Comparison of ENCODE assay signal across 1 cellular context in the genomic region with DNA sequence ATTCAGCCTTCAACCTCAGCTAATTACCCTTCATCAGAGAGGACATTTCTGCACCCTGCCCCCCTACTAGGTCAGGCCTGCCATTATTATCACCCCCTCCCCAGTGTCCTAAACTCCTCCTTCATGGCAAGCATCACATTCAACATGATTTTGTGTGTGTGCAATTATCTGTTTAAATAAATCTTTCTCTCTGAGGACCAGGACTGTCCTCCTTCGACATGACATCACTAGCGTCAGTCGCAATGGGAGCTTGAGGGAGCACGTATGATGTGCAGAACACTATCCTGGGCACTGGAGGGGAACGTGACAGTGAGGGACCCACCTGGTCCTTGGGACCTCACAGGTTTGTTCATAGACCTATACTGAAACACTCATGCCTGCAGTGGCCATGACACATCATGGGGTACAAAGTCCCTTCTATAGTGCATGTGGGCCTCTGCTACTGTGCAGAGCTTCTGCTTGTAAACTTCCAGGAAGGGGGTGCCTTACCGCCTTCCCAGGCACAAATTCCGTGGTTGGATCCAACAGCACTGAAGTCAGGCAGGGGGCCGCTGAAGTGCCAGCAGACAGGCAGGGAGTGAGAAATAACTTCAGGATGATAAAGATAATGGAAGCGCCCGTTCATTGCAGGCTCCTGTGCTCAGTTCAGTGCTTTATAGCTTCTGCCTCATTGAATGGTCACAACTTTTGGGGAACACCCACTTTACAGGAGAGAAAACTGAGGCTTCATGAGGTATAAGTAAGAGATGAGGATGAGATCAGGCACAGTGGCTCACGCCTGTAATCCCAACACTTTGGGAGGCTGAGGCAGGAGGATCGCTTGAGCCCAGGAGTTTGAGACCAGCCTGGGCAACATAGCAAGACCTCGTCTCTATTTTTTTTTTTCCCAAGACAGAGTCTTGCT.
TF ChIP-seq lines count a peak whose summit lies in the region.

No MANE protein-coding gene starts in this region.

TF ChIP-seq in SK-N-SH treated with all-trans-retinoic acid at 6 μM for 48 hours, 23 proteins besides CTCF, POLR2A, EP300 and RAD21 (continued from another document):
- TF ChIP-seq, protein P1, sequence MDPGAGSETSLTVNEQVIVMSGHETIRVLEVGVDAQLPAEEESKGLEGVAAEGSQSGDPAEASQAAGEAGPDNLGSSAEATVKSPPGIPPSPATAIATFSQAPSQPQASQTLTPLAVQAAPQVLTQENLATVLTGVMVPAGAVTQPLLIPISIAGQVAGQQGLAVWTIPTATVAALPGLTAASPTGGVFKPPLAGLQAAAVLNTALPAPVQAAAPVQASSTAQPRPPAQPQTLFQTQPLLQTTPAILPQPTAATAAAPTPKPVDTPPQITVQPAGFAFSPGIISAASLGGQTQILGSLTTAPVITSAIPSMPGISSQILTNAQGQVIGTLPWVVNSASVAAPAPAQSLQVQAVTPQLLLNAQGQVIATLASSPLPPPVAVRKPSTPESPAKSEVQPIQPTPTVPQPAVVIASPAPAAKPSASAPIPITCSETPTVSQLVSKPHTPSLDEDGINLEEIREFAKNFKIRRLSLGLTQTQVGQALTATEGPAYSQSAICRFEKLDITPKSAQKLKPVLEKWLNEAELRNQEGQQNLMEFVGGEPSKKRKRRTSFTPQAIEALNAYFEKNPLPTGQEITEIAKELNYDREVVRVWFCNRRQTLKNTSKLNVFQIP (CRISPR knock-in tag; IDR thresholded peaks at IDR 0.05; ENCODE audit: borderline replicate concordance, low read depth) = no peak
- no peak for TF ChIP-seq TCF4 (CRISPR knock-in tag; IDR thresholded peaks at IDR 0.05; ENCODE audit: borderline replicate concordance)
- TF ChIP-seq ZNF8 (CRISPR knock-in tag; IDR thresholded peaks at IDR 0.05) = no peak
- TF ChIP-seq ISL1 (CRISPR knock-in tag; IDR thresholded peaks at IDR 0.05) = no peak
- no peak for TF ChIP-seq CREB5 (CRISPR knock-in tag; IDR thresholded peaks at IDR 0.05; ENCODE audit: low read depth)
- no peak for TF ChIP-seq ZC3H10 (CRISPR knock-in tag; IDR thresholded peaks at IDR 0.05)
- TF ChIP-seq RARB (CRISPR knock-in tag; IDR thresholded peaks at IDR 0.05) = no peak
- no peak for TF ChIP-seq ZFP30 (CRISPR knock-in tag; IDR thresholded peaks at IDR 0.05)
- no peak for TF ChIP-seq PATZ1 (CRISPR knock-in tag; IDR thresholded peaks at IDR 0.05; ENCODE audit: borderline replicate concordance)
- TF ChIP-seq ZFP3 (CRISPR knock-in tag; IDR thresholded peaks at IDR 0.05) = no peak
